16 cellular contexts compared by ENCODE assay signal in genomic region chr2:72211777-72212515, GRCh38.
A peak's percentile ranks its signal among the peaks of the same experiment; 100 is the strongest.
DNase-seq lines count a peak whose midpoint lies in the region; ATAC-seq and TF ChIP-seq lines count a peak whose summit lies in the region.
"Had no signal": no experiment of that assay in that cellular context is flagged by ENCODE, and none has a peak within 500 bp of the region (broad histone marks: within the 10 kb centered on the region; RNA-seq: fewer than 3 reads in every experiment).

No MANE protein-coding gene starts in this region.

- no peak for TF ChIP-seq POLR2A in esophagus squamous epithelium (IDR thresholded peaks at IDR 0.05)

- H3K36me3 ChIP-seq in esophagus squamous epithelium (no peaks in the 10 kb centered on the region), mucosa of descending colon (ENCODE audit: low read depth) (no peaks in the 10 kb centered on the region)

- peak overlapping the region in 3 of 4 donors; percentile 48 to 77 (median 59) for H3K27ac ChIP-seq in esophagus squamous epithelium
- H3K27ac ChIP-seq in substantia nigra (ENCODE audit: low read depth, low read length, poor library complexity, severe bottlenecking) = no peak overlapping the region

- H3K4me1 ChIP-seq in esophagus squamous epithelium (peaks cover 0 to 51% (median 9%) of the 10 kb centered on the region in 3 donors), mucosa of descending colon (ENCODE audit: low read depth) (peaks cover 11% of the 10 kb centered on the region)

- no peaks in the 10 kb centered on the region for H3K9me3 ChIP-seq in esophagus squamous epithelium
- no peaks in the 10 kb centered on the region for H3K9me3 ChIP-seq in mucosa of descending colon

- H3K4me3 ChIP-seq in esophagus squamous epithelium (no peak overlapping the region), mucosa of descending colon (no peak overlapping the region)

- no peaks in the 10 kb centered on the region for H3K27me3 ChIP-seq in esophagus squamous epithelium

- ATAC-seq in mucosa of descending colon = peak; percentile 57
- ATAC-seq in stimulated activated memory B cell treated with anti-CD40 and anti-IgM and Interleukin-4, amounts not matched to agents 10 μg/mL and 1 μg/mL and 100 μg/mL, for 72 hours = no peak

- peaks cover 10% of the 10 kb centered on the region for H3K36me3 Mint-ChIP-seq in stimulated activated memory B cell treated with anti-CD40 and anti-IgM and Interleukin-4, amounts not matched to agents 10 μg/mL and 1 μg/mL and 100 μg/mL, for 72 hours

- H3K27me3 Mint-ChIP-seq in stimulated activated memory B cell treated with anti-CD40 and anti-IgM and Interleukin-4, amounts not matched to agents 10 μg/mL and 1 μg/mL and 100 μg/mL, for 72 hours = no peaks in the 10 kb centered on the region

- WGBS in esophagus squamous epithelium, 2 donors = 82 to 88% methylated on average over 2 of the region's 2 CpGs

- DNase-seq in AG08396 (ENCODE audit: low spot score) = peak; percentile 16
- peak; percentile 88 for DNase-seq in M059J (ENCODE audit: low read depth)
- no peak for DNase-seq in esophagus squamous epithelium (lab: John Stamatoyannopoulos, UW)
- no peak for DNase-seq in mucosa of descending colon
- no peak for DNase-seq in substantia nigra (lab: John Stamatoyannopoulos, UW)
- DNase-seq in DMS 273 (lab: John Stamatoyannopoulos, UW; ENCODE audit: unreplicated experiment) = no peak
- no peak for DNase-seq in activated T-cell treated with anti-CD3 and anti-CD28 coated beads, Interleukin-2, amount 50 U/mL, for 1 hour
- DNase-seq: activated effector memory CD4-positive, alpha-beta T cell treated with Interleukin-2 at 50 U/mL for 16 hours; glutamatergic neuron; MV-4-11; NCI-H2029 treated with DMSO at 0.1 percent for 48 hours; NCI-H510A treated with DMSO at 0.1 percent for 48 hours; stimulated activated naive CD4-positive, alpha-beta T cell; T-helper 2 cell had no signal

- TF ChIP-seq CTCF in esophagus squamous epithelium (IDR thresholded peaks at IDR 0.05) (no peak), mucosa of descending colon (IDR thresholded peaks at IDR 0.05) (no peak)

- intact Hi-C loops in esophagus squamous epithelium (cut with DNase I) (no loop called here), mucosa of descending colon (cut with DNase I, micrococcal nuclease) (no loop called here)

- H3K9me3 Mint-ChIP-seq in stimulated activated memory B cell treated with anti-CD40 and anti-IgM and Interleukin-4, amounts not matched to agents 10 μg/mL and 1 μg/mL and 100 μg/mL, for 72 hours = peaks cover 3% of the 10 kb centered on the region

- H3K4me1 Mint-ChIP-seq in stimulated activated memory B cell treated with anti-CD40 and anti-IgM and Interleukin-4, amounts not matched to agents 10 μg/mL and 1 μg/mL and 100 μg/mL, for 72 hours = no peaks in the 10 kb centered on the region

- H3K27ac Mint-ChIP-seq in stimulated activated memory B cell treated with anti-CD40 and anti-IgM and Interleukin-4, amounts not matched to agents 10 μg/mL and 1 μg/mL and 100 μg/mL, for 72 hours = no peak overlapping the region

- no peak overlapping the region for H3K4me3 Mint-ChIP-seq in stimulated activated memory B cell treated with anti-CD40 and anti-IgM and Interleukin-4, amounts not matched to agents 10 μg/mL and 1 μg/mL and 100 μg/mL, for 72 hours
- H3K4me3 Mint-ChIP-seq: neural crest cell had no signal

Comparison
In these comparisons a context has a peak if more than half of its experiments do, and no peak if none do; other contexts are left out.
1. DNase-seq: peak in AG08396 (single experiment) and M059J (single experiment); none in esophagus squamous epithelium (single experiment), mucosa of descending colon (0 of 3), substantia nigra (0 of 49), DMS 273 (single experiment) and activated T-cell treated with anti-CD3 and anti-CD28 coated beads, Interleukin-2, amount 50 U/mL, for 1 hour (single experiment).